ENCODE assay signal across 1 cellular context in the genomic region with DNA sequence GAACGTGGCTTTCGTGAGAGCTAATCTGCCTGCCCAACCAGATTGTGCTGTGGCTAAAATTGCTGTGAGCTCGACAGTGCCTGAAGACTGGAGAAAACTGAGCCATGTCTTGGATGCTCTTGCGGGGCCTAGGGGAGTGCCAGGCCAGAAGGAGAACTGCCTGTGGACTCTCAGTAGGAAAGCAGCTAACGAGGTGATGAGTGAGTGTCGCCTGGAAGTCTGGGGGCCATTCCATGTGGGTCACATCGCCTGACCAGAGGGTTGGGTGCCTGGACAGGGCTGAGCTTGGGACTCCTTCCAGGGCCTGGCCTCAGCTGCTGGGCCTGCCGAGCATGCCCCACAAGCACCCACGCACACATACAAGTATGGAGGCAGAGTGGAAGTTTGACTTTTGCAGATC.
A peak's percentile ranks its signal among the peaks of the same experiment; 100 is the strongest.
TF ChIP-seq lines count a peak whose summit lies in the region.

No MANE protein-coding gene starts in this region.

TF ChIP-seq in K562, 482 proteins besides CTCF, POLR2A, EP300 and RAD21 (continued from another document):
- TF ChIP-seq, protein P1, sequence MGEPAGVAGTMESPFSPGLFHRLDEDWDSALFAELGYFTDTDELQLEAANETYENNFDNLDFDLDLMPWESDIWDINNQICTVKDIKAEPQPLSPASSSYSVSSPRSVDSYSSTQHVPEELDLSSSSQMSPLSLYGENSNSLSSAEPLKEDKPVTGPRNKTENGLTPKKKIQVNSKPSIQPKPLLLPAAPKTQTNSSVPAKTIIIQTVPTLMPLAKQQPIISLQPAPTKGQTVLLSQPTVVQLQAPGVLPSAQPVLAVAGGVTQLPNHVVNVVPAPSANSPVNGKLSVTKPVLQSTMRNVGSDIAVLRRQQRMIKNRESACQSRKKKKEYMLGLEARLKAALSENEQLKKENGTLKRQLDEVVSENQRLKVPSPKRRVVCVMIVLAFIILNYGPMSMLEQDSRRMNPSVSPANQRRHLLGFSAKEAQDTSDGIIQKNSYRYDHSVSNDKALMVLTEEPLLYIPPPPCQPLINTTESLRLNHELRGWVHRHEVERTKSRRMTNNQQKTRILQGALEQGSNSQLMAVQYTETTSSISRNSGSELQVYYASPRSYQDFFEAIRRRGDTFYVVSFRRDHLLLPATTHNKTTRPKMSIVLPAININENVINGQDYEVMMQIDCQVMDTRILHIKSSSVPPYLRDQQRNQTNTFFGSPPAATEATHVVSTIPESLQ (CRISPR knock-in tag; IDR thresholded peaks at IDR 0.05), result 0 out of 2 replicates have a peak, but pooled peaks have one; percentile 26
- no peak for TF ChIP-seq NELFE (IDR thresholded peaks at IDR 0.05; ENCODE audit: insufficient read depth, insufficient read length)
- no peak for TF ChIP-seq ZNF165 (CRISPR knock-in tag; IDR thresholded peaks at IDR 0.05; ENCODE audit: borderline replicate concordance)
- TF ChIP-seq IFI16 (CRISPR knock-in tag; IDR thresholded peaks at IDR 0.05), result no peak
- no peak for TF ChIP-seq GTF2E2 (tag; IDR thresholded peaks at IDR 0.05)
- no peak for TF ChIP-seq SREBF2 (CRISPR knock-in tag; IDR thresholded peaks at IDR 0.05)
- 0 out of 2 replicates have a peak, but pooled peaks have one; percentile 71 for TF ChIP-seq NR1H2 (CRISPR knock-in tag; IDR thresholded peaks at IDR 0.05)
- no peak for TF ChIP-seq ERF (CRISPR knock-in tag; IDR thresholded peaks at IDR 0.05)
- no peak for TF ChIP-seq SRF (CRISPR knock-in tag; IDR thresholded peaks at IDR 0.05)
